In genomic region chr14:64708148-64709004, GRCh38 we compare ENCODE assay signal across 8 cellular contexts. TPM values are rescaled to one million over a fixed set of nuclear protein-coding genes. Genes with fewer than 3 reads are reported as not detected.
DNase-seq lines count a peak whose midpoint lies in the region; ATAC-seq, FAIRE-seq and TF ChIP-seq lines count a peak whose summit lies in the region.

No MANE protein-coding gene starts in this region.

- ATAC-seq in naive B cell (ENCODE audit: low read depth in 2 of 2) (peak; percentile 63 to 79), HG02973 (IDR thresholded peaks at IDR 0.05; ENCODE audit: unreplicated experiment) (no peak), GM19397 (IDR thresholded peaks at IDR 0.05; ENCODE audit: unreplicated experiment) (no peak)

- H3K79me2 ChIP-seq in endothelial cell of umbilical vein (ENCODE audit: control insufficient read depth, insufficient read depth, low read length): peaks cover 5% of the 10 kb centered on the region

- no peak overlapping the region for H2AFZ ChIP-seq in endothelial cell of umbilical vein (ENCODE audit: low read depth, low read length)

- DNase-seq in SW480 (ENCODE audit: low spot score) (peak; percentile 83), endothelial cell of umbilical vein (ENCODE audit: low read depth, low spot score) (no peak), naive B cell (peak; percentile 23), DMS53 treated with DMSO at 0.1 percent for 48 hours (lab: John Stamatoyannopoulos, UW; ENCODE audit: unreplicated experiment) (no peak), NCI-H82 (lab: John Stamatoyannopoulos, UW) (no peak)

- H3K27me3 ChIP-seq in endothelial cell of umbilical vein (ENCODE audit: control insufficient read depth in 2 of 2, insufficient read depth in 2 of 2, low read length in 2 of 2): peaks cover 0 to 4% of the 10 kb centered on the region in 2 experiments

- 0 out of 2 replicates have a peak overlapping the region, but pooled peaks have one; percentile 7 for H3K4me3 ChIP-seq in HEK293 (ENCODE audit: low read depth, low read length)
- H3K4me3 ChIP-seq in endothelial cell of umbilical vein (replicated peaks in 1 of 3; ENCODE audit: insufficient read depth in 1 of 3, low read depth in 1 of 3, low read length in 3 of 3): no peak overlapping the region

- peaks cover 15 to 39% (median 36%) of the 10 kb centered on the region in 3 donors for H3K27me3 Mint-ChIP-seq in naive B cell

- no peak overlapping the region for H3K27ac ChIP-seq in HEK293 (ENCODE audit: extremely low read depth, low read depth, low read length)
- H3K27ac ChIP-seq in endothelial cell of umbilical vein (ENCODE audit: insufficient read depth, low read depth, low read length): no peak overlapping the region

- peak overlapping the region in 3 of 6 donors; percentile 50 to 90 (median 64) for H3K27ac Mint-ChIP-seq in naive B cell

- H3K4me1 ChIP-seq in HEK293 (ENCODE audit: control insufficient read depth, insufficient read depth, low read length) (peaks cover 22% of the 10 kb centered on the region), endothelial cell of umbilical vein (ENCODE audit: control insufficient read depth, extremely low read depth, insufficient read depth, low read length) (peaks cover 21% of the 10 kb centered on the region)

- H3K36me3 ChIP-seq in HEK293 (ENCODE audit: control insufficient read depth in 2 of 2, insufficient read depth in 1 of 2, low read length in 2 of 2): peaks cover 0 to 5% of the 10 kb centered on the region in 2 experiments; a peak in 1 of 3 replicates
- H3K36me3 ChIP-seq in endothelial cell of umbilical vein (ENCODE audit: control insufficient read depth in 2 of 2, extremely low read depth in 1 of 2, insufficient read depth in 2 of 2, low read length in 2 of 2): no peaks in the 10 kb centered on the region

- no peak overlapping the region for H3K9ac ChIP-seq in endothelial cell of umbilical vein (replicated peaks; ENCODE audit: extremely low read depth, insufficient read depth, low read length)

- CTCF ChIA-PET in HEK293 (lab: Yijun Ruan, JAX) (interaction anchor here (0.6 to 1.6 kb wide), 5 partner anchors 7 to 168 kb away, joined by 3 to 4 read pairs (median 3); partner anchors contain the start of gene HSPA2), endothelial cell of umbilical vein (lab: Charles Lee) (interaction anchor here (1.2 to 1.4 kb wide), 2 partner anchors 12 to 56 kb away, joined by 3 to 4 read pairs; no protein-coding TSS in a partner anchor)

- peaks cover 31 to 43% (median 36%) of the 10 kb centered on the region in 3 donors for H3K4me1 Mint-ChIP-seq in naive B cell

- peaks cover 0 to 10% of the 10 kb centered on the region in 2 donors for H3K36me3 Mint-ChIP-seq in naive B cell

- peak overlapping the region; percentile 36 to 86 (median 75) for H3K4me3 Mint-ChIP-seq in naive B cell

- H3K4me2 ChIP-seq in endothelial cell of umbilical vein (ENCODE audit: insufficient read depth, low read length): no peak overlapping the region

- POLR2A ChIA-PET in HEK293 (lab: Yijun Ruan, JAX) (no interaction called here), endothelial cell of umbilical vein (lab: Charles Lee) (no interaction called here)

- H3K9me3 ChIP-seq in HEK293 (ENCODE audit: control insufficient read depth, insufficient read depth, low read depth, low read length): no peaks in the 10 kb centered on the region
- H3K9me3 ChIP-seq in endothelial cell of umbilical vein (replicated peaks; ENCODE audit: control insufficient read depth, insufficient read depth, low read length): no peaks in the 10 kb centered on the region

- TF ChIP-seq CTCF in HEK293 (tag by site-specific recombination; IDR thresholded peaks at IDR 0.05): no peak
- TF ChIP-seq CTCF in endothelial cell of umbilical vein (IDR thresholded peaks at IDR 0.05; ENCODE audit: extremely low read depth in 1 of 2, insufficient read depth in 1 of 2, low read depth in 1 of 2, low read length in 2 of 2): no peak

- no peaks in the 10 kb centered on the region for H4K20me1 ChIP-seq in endothelial cell of umbilical vein (replicated peaks; ENCODE audit: control insufficient read depth, extremely low read depth, insufficient read depth, low read length)

- intact Hi-C loops in endothelial cell of umbilical vein (cut with micrococcal nuclease): no loop called here

- no peaks in the 10 kb centered on the region for H3K9me1 ChIP-seq in endothelial cell of umbilical vein (replicated peaks; ENCODE audit: control insufficient read depth, extremely low read depth, insufficient read depth, low read length)

- FAIRE-seq in endothelial cell of umbilical vein (lab: Jason Lieb, UNC): peak; percentile 24

- H3K9me3 Mint-ChIP-seq in naive B cell: peaks cover 5 to 10% (median 8%) of the 10 kb centered on the region in 7 donors

- no peak for TF ChIP-seq POLR2A in endothelial cell of umbilical vein (IDR thresholded peaks at IDR 0.05; ENCODE audit: low read depth, low read length)

- dilution Hi-C loops in endothelial cell of umbilical vein (cut with MboI; ENCODE audit: extremely low pct_ligation_motif_present, low sequenced_read_pairs): no loop called here

- no TSS peak for BruUV-seq in endothelial cell of umbilical vein (replicated peaks; lab: Mats Ljungman, UMichigan)

TF ChIP-seq in HEK293, 187 proteins besides CTCF, POLR2A, EP300 and RAD21 (continues in another document):
- TF ChIP-seq ZNF350 (tag by site-specific recombination; IDR thresholded peaks at IDR 0.05): no peak
- TF ChIP-seq EGR2 (tag by site-specific recombination; IDR thresholded peaks at IDR 0.05; ENCODE audit: low read depth): peak; percentile 19; the same call in 1 of the 2 replicates
- TF ChIP-seq, protein P1, sequence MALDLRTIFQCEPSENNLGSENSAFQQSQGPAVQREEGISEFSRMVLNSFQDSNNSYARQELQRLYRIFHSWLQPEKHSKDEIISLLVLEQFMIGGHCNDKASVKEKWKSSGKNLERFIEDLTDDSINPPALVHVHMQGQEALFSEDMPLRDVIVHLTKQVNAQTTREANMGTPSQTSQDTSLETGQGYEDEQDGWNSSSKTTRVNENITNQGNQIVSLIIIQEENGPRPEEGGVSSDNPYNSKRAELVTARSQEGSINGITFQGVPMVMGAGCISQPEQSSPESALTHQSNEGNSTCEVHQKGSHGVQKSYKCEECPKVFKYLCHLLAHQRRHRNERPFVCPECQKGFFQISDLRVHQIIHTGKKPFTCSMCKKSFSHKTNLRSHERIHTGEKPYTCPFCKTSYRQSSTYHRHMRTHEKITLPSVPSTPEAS (tag by site-specific recombination; IDR thresholded peaks at IDR 0.05): no peak
- TF ChIP-seq KLF1 (tag by site-specific recombination; IDR thresholded peaks at IDR 0.05): peak; percentile 40; the same call in 1 of the 2 replicates

TF ChIP-seq in endothelial cell of umbilical vein, 7 proteins besides CTCF, POLR2A, EP300 and RAD21:
- TF ChIP-seq POLR2AphosphoS5 (IDR thresholded peaks at IDR 0.05; ENCODE audit: insufficient read depth, low read depth, low read length) (no peak), GATA2 (IDR thresholded peaks at IDR 0.05; ENCODE audit: insufficient read depth, insufficient read length, low read depth, low read length) (no peak), EZH2 (IDR thresholded peaks at IDR 0.05; ENCODE audit: borderline replicate concordance, low read depth, low read length, severe bottlenecking) (no peak), JUN (IDR thresholded peaks at IDR 0.05; ENCODE audit: borderline replicate concordance, insufficient read depth, insufficient read length, low read depth) (no peak), MAX (IDR thresholded peaks at IDR 0.05; ENCODE audit: insufficient read depth, insufficient read length) (no peak), FOS (IDR thresholded peaks at IDR 0.05; ENCODE audit: borderline replicate concordance, insufficient read depth, low read length) (no peak), MYC (IDR thresholded peaks at IDR 0.05; ENCODE audit: low read depth, low read length) (no peak)

RNA-seq across cellular contexts. Expression of gene PLEKHG3, which starts 4.2 kb away (rescaled TPM):
- total RNA-seq in endothelial cell of umbilical vein: 6.9 and 8.0 TPM in 2 replicates
- polyA plus RNA-seq in endothelial cell of umbilical vein (6.6 and 12.4 TPM in 2 replicates), naive B cell (ENCODE audit: low read depth in 6 of 6) (not detected)
- 6.5 and 7.2 TPM in 2 replicates for polyA plus RNA-seq in endothelial cell of umbilical vein (2011; cell fraction: cytosol; rRNA removed)
- 24.3 and 25.4 TPM in 2 replicates for polyA plus RNA-seq in endothelial cell of umbilical vein (2011; cell fraction: nucleus; rRNA removed)
- polyA plus RNA-seq in endothelial cell of umbilical vein (2012): 6.9 and 10.1 TPM in 2 replicates
- polyA minus RNA-seq in endothelial cell of umbilical vein: 9.2 and 10.9 TPM in 2 replicates
- 17.1 TPM for polyA minus RNA-seq in endothelial cell of umbilical vein (2011; cell fraction: cytosol; rRNA and poly(A)+ RNA removed)
- polyA minus RNA-seq in endothelial cell of umbilical vein (2011; cell fraction: nucleus; rRNA and poly(A)+ RNA removed): 5.8 and 8.1 TPM in 2 replicates

Comparison
In these comparisons a context has a peak if more than half of its experiments do, and no peak if none do; other contexts are left out.
1. DNase-seq: peak in SW480 (single experiment) and naive B cell (single experiment); none in endothelial cell of umbilical vein (single experiment), DMS53 treated with DMSO at 0.1 percent for 48 hours (single experiment) and NCI-H82 (single experiment).
2. ATAC-seq: peak in naive B cell (2 of 2); none in HG02973 (single experiment) and GM19397 (single experiment).